Comparison of ENCODE assay signal across 1 cellular context in the genomic region with DNA sequence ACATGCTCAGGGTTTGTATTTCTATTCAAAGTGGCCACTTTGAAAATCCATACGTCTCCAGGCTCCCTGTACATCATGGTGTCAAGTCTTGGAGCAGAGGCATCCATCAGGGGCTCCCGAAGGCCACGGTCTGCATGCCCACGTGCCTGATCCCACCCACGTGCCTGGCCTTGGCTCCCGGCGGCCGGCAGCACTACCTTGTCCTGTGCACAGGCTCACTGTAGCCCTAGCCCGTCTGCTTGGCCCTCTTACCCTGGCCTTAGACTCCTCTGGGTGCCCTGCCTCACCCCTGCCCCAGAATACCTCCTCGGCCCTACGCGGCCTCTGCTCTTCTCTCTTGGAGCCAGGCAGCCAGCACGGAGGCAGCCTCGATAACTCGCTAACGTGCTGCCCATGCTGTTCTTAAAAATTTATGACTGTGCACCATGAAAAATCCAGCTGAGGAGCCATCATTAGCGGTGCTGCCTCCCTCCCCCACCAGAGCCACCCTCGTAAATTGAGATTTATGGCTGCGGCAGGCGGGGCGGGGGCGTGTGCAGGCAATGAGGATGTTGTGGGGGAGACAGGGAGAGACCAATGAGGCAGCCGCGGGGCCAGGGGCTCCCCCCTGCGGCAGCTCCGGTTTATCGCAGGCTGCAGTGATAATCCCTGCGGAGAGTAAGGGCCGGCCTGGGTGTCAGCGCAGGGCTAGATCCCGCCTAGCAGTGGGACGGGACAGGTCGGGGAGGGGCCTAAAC.
A peak's percentile ranks its signal among the peaks of the same experiment; 100 is the strongest.
TF ChIP-seq lines count a peak whose summit lies in the region.

No MANE protein-coding gene starts in this region.

TF ChIP-seq in K562, 482 proteins besides CTCF, POLR2A, EP300 and RAD21 (continued from another document and continues in another):
- TF ChIP-seq, protein P1, sequence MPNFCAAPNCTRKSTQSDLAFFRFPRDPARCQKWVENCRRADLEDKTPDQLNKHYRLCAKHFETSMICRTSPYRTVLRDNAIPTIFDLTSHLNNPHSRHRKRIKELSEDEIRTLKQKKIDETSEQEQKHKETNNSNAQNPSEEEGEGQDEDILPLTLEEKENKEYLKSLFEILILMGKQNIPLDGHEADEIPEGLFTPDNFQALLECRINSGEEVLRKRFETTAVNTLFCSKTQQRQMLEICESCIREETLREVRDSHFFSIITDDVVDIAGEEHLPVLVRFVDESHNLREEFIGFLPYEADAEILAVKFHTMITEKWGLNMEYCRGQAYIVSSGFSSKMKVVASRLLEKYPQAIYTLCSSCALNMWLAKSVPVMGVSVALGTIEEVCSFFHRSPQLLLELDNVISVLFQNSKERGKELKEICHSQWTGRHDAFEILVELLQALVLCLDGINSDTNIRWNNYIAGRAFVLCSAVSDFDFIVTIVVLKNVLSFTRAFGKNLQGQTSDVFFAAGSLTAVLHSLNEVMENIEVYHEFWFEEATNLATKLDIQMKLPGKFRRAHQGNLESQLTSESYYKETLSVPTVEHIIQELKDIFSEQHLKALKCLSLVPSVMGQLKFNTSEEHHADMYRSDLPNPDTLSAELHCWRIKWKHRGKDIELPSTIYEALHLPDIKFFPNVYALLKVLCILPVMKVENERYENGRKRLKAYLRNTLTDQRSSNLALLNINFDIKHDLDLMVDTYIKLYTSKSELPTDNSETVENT (CRISPR knock-in tag; IDR thresholded peaks at IDR 0.05): no peak
- TF ChIP-seq ZNF253 (CRISPR knock-in tag; conservative IDR thresholded peaks at IDR 0.05) (no peak), WHSC1 (IDR thresholded peaks at IDR 0.05; ENCODE audit: low read length) (no peak), RFX7 (CRISPR knock-in tag; IDR thresholded peaks at IDR 0.05) (no peak), GABPB1 (CRISPR knock-in tag; IDR thresholded peaks at IDR 0.05) (peak; percentile 58; the same call in 1 of the 2 replicates), EP400 (IDR thresholded peaks at IDR 0.05) (no peak), HDAC6 (IDR thresholded peaks at IDR 0.05; ENCODE audit: low read depth, low read length) (no peak), CBX8 (IDR thresholded peaks at IDR 0.05; ENCODE audit: borderline replicate concordance, extremely low read depth, low read depth, low read length, poor library complexity, severe bottlenecking) (no peak), U2AF1 (optimal IDR thresholded peaks at IDR 0.05; ENCODE audit: low read depth, low read length) (no peak), NFXL1 (CRISPR knock-in tag; IDR thresholded peaks at IDR 0.05) (no peak), CBFB (CRISPR knock-in tag; IDR thresholded peaks at IDR 0.05) (no peak), TEAD1 (CRISPR knock-in tag; IDR thresholded peaks at IDR 0.05) (no peak; a peak in 1 of 4 replicates), FOXA3 (CRISPR knock-in tag; conservative IDR thresholded peaks at IDR 0.05 in 1 of 2, IDR thresholded peaks at IDR 0.05 in 1 of 2) (0 out of 4 replicates have a peak, but pooled peaks of 1 of the 2 experiments have one; percentile 39), ARNT (IDR thresholded peaks at IDR 0.05) (0 out of 4 replicates have a peak, but pooled peaks of 1 of the 2 experiments have one; percentile 49), ETV1 (tag; conservative IDR thresholded peaks at IDR 0.05; ENCODE audit: low read depth) (no peak), ZNF79 (CRISPR knock-in tag; IDR thresholded peaks at IDR 0.05; ENCODE audit: low read depth) (no peak), ZKSCAN3 (CRISPR knock-in tag; IDR thresholded peaks at IDR 0.05) (no peak), SMAD3 (CRISPR knock-in tag; conservative IDR thresholded peaks at IDR 0.05) (no peak), NFATC3 (IDR thresholded peaks at IDR 0.05) (no peak), ZBTB7A (IDR thresholded peaks at IDR 0.05; ENCODE audit: borderline replicate concordance, control insufficient read depth, low read depth, low read length) (no peak; the same call in 1 of the 2 replicates), E2F3 (CRISPR knock-in tag; IDR thresholded peaks at IDR 0.05) (no peak), POLR2B (IDR thresholded peaks at IDR 0.05; ENCODE audit: low read depth, partially characterized antibody) (no peak), KDM5B (IDR thresholded peaks at IDR 0.05; ENCODE audit: insufficient replicate concordance, low read depth, low read length) (no peak), XRCC3 (IDR thresholded peaks at IDR 0.05) (no peak), FOS (IDR thresholded peaks at IDR 0.05; ENCODE audit: extremely low read depth, insufficient read length) (no peak), PHF8 (IDR thresholded peaks at IDR 0.05; ENCODE audit: borderline replicate concordance, low read length) (no peak), CHD2 (IDR thresholded peaks at IDR 0.05; ENCODE audit: low read depth, low read length) (no peak), MIER1 (IDR thresholded peaks at IDR 0.05; ENCODE audit: low read depth) (0 out of 2 replicates have a peak, but pooled peaks have one; percentile 34), PHB2 (IDR thresholded peaks at IDR 0.05; ENCODE audit: low read depth) (no peak), ATF7 (IDR thresholded peaks at IDR 0.05) (peak; percentile 60), RBBP5 (IDR thresholded peaks at IDR 0.05; ENCODE audit: borderline replicate concordance, insufficient read depth, low read length, poor library complexity, severe bottlenecking) (no peak), NBN (IDR thresholded peaks at IDR 0.05; ENCODE audit: low read depth) (peak; percentile 65; the same call in 1 of the 2 replicates), GATAD2A (IDR thresholded peaks at IDR 0.05) (no peak), MED1 (CRISPR knock-in tag; IDR thresholded peaks at IDR 0.05; ENCODE audit: borderline replicate concordance) (no peak), CBX2 (IDR thresholded peaks at IDR 0.05; ENCODE audit: insufficient read depth, low read length, poor library complexity, severe bottlenecking) (no peak)
- TF ChIP-seq, protein P2, sequence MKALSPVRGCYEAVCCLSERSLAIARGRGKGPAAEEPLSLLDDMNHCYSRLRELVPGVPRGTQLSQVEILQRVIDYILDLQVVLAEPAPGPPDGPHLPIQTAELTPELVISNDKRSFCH (CRISPR knock-in tag; IDR thresholded peaks at IDR 0.05): no peak
- TF ChIP-seq, protein P2 (tag; IDR thresholded peaks at IDR 0.05): no peak
- TF ChIP-seq, protein P3, sequence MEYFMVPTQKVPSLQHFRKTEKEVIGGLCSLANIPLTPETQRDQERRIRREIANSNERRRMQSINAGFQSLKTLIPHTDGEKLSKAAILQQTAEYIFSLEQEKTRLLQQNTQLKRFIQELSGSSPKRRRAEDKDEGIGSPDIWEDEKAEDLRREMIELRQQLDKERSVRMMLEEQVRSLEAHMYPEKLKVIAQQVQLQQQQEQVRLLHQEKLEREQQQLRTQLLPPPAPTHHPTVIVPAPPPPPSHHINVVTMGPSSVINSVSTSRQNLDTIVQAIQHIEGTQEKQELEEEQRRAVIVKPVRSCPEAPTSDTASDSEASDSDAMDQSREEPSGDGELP (CRISPR knock-in tag; IDR thresholded peaks at IDR 0.05; ENCODE audit: borderline replicate concordance): peak; percentile 84; the same call in 1 of the 2 replicates
- TF ChIP-seq, protein P4, sequence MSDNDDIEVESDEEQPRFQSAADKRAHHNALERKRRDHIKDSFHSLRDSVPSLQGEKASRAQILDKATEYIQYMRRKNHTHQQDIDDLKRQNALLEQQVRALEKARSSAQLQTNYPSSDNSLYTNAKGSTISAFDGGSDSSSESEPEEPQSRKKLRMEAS (CRISPR knock-in tag; IDR thresholded peaks at IDR 0.05): peak; percentile 68
- TF ChIP-seq, protein P5, sequence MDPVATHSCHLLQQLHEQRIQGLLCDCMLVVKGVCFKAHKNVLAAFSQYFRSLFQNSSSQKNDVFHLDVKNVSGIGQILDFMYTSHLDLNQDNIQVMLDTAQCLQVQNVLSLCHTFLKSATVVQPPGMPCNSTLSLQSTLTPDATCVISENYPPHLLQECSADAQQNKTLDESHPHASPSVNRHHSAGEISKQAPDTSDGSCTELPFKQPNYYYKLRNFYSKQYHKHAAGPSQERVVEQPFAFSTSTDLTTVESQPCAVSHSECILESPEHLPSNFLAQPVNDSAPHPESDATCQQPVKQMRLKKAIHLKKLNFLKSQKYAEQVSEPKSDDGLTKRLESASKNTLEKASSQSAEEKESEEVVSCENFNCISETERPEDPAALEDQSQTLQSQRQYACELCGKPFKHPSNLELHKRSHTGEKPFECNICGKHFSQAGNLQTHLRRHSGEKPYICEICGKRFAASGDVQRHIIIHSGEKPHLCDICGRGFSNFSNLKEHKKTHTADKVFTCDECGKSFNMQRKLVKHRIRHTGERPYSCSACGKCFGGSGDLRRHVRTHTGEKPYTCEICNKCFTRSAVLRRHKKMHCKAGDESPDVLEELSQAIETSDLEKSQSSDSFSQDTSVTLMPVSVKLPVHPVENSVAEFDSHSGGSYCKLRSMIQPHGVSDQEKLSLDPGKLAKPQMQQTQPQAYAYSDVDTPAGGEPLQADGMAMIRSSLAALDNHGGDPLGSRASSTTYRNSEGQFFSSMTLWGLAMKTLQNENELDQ (CRISPR knock-in tag; IDR thresholded peaks at IDR 0.05; ENCODE audit: borderline replicate concordance): no peak
- TF ChIP-seq, protein P6, sequence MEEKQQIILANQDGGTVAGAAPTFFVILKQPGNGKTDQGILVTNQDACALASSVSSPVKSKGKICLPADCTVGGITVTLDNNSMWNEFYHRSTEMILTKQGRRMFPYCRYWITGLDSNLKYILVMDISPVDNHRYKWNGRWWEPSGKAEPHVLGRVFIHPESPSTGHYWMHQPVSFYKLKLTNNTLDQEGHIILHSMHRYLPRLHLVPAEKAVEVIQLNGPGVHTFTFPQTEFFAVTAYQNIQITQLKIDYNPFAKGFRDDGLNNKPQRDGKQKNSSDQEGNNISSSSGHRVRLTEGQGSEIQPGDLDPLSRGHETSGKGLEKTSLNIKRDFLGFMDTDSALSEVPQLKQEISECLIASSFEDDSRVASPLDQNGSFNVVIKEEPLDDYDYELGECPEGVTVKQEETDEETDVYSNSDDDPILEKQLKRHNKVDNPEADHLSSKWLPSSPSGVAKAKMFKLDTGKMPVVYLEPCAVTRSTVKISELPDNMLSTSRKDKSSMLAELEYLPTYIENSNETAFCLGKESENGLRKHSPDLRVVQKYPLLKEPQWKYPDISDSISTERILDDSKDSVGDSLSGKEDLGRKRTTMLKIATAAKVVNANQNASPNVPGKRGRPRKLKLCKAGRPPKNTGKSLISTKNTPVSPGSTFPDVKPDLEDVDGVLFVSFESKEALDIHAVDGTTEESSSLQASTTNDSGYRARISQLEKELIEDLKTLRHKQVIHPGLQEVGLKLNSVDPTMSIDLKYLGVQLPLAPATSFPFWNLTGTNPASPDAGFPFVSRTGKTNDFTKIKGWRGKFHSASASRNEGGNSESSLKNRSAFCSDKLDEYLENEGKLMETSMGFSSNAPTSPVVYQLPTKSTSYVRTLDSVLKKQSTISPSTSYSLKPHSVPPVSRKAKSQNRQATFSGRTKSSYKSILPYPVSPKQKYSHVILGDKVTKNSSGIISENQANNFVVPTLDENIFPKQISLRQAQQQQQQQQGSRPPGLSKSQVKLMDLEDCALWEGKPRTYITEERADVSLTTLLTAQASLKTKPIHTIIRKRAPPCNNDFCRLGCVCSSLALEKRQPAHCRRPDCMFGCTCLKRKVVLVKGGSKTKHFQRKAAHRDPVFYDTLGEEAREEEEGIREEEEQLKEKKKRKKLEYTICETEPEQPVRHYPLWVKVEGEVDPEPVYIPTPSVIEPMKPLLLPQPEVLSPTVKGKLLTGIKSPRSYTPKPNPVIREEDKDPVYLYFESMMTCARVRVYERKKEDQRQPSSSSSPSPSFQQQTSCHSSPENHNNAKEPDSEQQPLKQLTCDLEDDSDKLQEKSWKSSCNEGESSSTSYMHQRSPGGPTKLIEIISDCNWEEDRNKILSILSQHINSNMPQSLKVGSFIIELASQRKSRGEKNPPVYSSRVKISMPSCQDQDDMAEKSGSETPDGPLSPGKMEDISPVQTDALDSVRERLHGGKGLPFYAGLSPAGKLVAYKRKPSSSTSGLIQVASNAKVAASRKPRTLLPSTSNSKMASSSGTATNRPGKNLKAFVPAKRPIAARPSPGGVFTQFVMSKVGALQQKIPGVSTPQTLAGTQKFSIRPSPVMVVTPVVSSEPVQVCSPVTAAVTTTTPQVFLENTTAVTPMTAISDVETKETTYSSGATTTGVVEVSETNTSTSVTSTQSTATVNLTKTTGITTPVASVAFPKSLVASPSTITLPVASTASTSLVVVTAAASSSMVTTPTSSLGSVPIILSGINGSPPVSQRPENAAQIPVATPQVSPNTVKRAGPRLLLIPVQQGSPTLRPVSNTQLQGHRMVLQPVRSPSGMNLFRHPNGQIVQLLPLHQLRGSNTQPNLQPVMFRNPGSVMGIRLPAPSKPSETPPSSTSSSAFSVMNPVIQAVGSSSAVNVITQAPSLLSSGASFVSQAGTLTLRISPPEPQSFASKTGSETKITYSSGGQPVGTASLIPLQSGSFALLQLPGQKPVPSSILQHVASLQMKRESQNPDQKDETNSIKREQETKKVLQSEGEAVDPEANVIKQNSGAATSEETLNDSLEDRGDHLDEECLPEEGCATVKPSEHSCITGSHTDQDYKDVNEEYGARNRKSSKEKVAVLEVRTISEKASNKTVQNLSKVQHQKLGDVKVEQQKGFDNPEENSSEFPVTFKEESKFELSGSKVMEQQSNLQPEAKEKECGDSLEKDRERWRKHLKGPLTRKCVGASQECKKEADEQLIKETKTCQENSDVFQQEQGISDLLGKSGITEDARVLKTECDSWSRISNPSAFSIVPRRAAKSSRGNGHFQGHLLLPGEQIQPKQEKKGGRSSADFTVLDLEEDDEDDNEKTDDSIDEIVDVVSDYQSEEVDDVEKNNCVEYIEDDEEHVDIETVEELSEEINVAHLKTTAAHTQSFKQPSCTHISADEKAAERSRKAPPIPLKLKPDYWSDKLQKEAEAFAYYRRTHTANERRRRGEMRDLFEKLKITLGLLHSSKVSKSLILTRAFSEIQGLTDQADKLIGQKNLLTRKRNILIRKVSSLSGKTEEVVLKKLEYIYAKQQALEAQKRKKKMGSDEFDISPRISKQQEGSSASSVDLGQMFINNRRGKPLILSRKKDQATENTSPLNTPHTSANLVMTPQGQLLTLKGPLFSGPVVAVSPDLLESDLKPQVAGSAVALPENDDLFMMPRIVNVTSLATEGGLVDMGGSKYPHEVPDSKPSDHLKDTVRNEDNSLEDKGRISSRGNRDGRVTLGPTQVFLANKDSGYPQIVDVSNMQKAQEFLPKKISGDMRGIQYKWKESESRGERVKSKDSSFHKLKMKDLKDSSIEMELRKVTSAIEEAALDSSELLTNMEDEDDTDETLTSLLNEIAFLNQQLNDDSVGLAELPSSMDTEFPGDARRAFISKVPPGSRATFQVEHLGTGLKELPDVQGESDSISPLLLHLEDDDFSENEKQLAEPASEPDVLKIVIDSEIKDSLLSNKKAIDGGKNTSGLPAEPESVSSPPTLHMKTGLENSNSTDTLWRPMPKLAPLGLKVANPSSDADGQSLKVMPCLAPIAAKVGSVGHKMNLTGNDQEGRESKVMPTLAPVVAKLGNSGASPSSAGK (IDR thresholded peaks at IDR 0.05): no peak
- TF ChIP-seq, protein P7, sequence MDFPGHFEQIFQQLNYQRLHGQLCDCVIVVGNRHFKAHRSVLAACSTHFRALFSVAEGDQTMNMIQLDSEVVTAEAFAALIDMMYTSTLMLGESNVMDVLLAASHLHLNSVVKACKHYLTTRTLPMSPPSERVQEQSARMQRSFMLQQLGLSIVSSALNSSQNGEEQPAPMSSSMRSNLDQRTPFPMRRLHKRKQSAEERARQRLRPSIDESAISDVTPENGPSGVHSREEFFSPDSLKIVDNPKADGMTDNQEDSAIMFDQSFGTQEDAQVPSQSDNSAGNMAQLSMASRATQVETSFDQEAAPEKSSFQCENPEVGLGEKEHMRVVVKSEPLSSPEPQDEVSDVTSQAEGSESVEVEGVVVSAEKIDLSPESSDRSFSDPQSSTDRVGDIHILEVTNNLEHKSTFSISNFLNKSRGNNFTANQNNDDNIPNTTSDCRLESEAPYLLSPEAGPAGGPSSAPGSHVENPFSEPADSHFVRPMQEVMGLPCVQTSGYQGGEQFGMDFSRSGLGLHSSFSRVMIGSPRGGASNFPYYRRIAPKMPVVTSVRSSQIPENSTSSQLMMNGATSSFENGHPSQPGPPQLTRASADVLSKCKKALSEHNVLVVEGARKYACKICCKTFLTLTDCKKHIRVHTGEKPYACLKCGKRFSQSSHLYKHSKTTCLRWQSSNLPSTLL (IDR thresholded peaks at IDR 0.05): no peak
